ENCODE assay signal across 1 cellular context in the genomic region with DNA sequence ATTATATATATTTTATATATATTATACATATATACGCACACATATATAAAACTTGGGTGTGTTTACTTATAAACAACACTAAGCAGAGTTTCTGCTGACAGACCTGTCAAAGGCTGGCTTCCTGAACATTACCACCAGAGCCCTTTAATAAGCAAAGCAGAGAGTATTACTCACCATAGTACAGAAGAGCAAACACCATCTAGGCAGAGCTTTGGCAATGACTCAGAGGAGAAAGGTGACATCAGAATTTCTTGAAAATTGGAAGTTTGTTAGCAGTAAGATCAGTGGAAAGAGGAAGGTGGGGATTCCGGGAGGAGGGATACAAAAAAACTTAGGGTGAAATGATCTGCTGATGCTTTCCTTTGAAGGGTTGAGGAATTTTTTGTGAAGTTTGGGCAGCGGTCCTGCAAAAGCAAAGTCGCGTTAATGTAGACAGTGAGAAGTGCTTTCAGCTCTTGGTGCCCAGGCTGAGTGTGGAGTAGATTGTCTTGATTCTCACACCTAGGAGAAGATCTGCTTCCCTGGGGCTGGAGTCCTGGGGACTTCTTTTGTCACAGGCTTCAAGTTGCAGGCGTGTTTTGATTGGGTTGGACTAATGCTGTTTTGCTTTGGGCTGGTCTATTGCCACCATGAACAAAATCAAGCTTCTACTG.
TF ChIP-seq lines count a peak whose summit lies in the region.

No MANE protein-coding gene starts in this region.

TF ChIP-seq in H1, 55 proteins besides CTCF, POLR2A, EP300 and RAD21 (continued from another document):
- TF ChIP-seq BACH1 (IDR thresholded peaks at IDR 0.05; ENCODE audit: low read length) (no peak), TCF12 (IDR thresholded peaks at IDR 0.05; ENCODE audit: low read depth, low read length) (no peak), MAX (IDR thresholded peaks at IDR 0.05) (no peak), ASH2L (IDR thresholded peaks at IDR 0.05; ENCODE audit: low read length) (no peak), RXRA (IDR thresholded peaks at IDR 0.05; ENCODE audit: insufficient read depth, low read depth, low read length) (no peak), NANOG (IDR thresholded peaks at IDR 0.05; ENCODE audit: insufficient read depth, low read depth, low read length, poor library complexity, severe bottlenecking) (no peak), GTF2F1 (IDR thresholded peaks at IDR 0.05; ENCODE audit: borderline replicate concordance, low read depth, low read length) (no peak), SP2 (IDR thresholded peaks at IDR 0.05; ENCODE audit: low read length) (no peak), HDAC2 (IDR thresholded peaks at IDR 0.05; ENCODE audit: borderline replicate concordance in 1 of 2, low read depth in 2 of 2, low read length in 2 of 2) (no peak)
